1 cellular context compared by ENCODE assay signal in genomic region chr11:89203814-89204213, GRCh38.
TF ChIP-seq lines count a peak whose summit lies in the region.

No MANE protein-coding gene starts in this region.

TF ChIP-seq in GM23338, 12 proteins besides CTCF, POLR2A, EP300 and RAD21:
- TF ChIP-seq REST (IDR thresholded peaks at IDR 0.05; ENCODE audit: unreplicated experiment) (no peak), EZH2phosphoT487 (IDR thresholded peaks at IDR 0.05; ENCODE audit: unreplicated experiment) (no peak), POLR2AphosphoS5 (IDR thresholded peaks at IDR 0.05; ENCODE audit: low read depth) (no peak), ZNF331 (CRISPR knock-in tag; IDR thresholded peaks at IDR 0.05; ENCODE audit: low read depth) (no peak), NANOG (IDR thresholded peaks at IDR 0.05; ENCODE audit: borderline replicate concordance) (no peak), EZH2 (IDR thresholded peaks at IDR 0.05; ENCODE audit: low read depth, unreplicated experiment) (no peak), ETS1 (IDR thresholded peaks at IDR 0.05) (no peak), ZNF114 (CRISPR knock-in tag; IDR thresholded peaks at IDR 0.05) (no peak), STAT1 (IDR thresholded peaks at IDR 0.05; ENCODE audit: unreplicated experiment) (no peak), CREB1 (CRISPR knock-in tag; IDR thresholded peaks at IDR 0.05; ENCODE audit: low read depth) (no peak), JUNB (IDR thresholded peaks at IDR 0.05; ENCODE audit: unreplicated experiment) (no peak), ZNF462 (CRISPR knock-in tag; IDR thresholded peaks at IDR 0.05) (no peak)
